In the genomic region with DNA sequence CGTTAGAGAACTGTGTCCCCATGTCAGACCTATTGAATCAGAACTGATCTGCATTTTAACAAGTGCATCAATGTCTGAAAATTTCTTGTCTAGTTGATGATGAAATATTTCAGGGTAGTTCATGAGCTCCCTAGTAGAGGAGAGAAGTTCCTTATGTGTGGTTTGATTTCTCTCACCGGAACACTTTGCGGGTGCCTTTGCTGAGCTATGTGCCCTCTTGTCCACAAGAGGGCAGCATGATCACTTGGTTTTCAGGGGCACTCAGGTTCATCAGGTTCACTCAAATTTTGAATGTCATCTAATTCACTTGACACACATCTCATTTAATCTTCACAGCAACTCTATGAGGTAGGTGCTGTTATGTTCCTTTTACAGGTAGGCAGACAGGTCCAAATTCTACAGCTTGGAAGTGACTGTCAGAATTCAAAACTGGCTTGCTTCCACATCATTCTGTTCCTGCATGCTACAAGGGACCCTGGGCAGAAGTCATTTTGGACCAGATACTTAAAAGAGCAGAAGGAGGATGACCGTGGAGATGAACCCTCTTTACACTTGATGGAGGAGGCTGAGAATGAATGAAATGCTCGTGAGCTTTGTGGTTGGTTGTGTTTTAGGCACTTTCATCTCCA, we compare ENCODE assay signal across 8 cellular contexts. TPM values are rescaled to one million over a fixed set of nuclear protein-coding genes. Genes with fewer than 3 reads are reported as not detected.
DNase-seq lines count a peak whose midpoint lies in the region; ATAC-seq and FAIRE-seq lines count a peak whose summit lies in the region.

No MANE protein-coding gene starts in this region.

- H3K4me3 Mint-ChIP-seq in activated CD4-positive, alpha-beta T cell treated with anti-CD3 and anti-CD28 coated beads, Interleukin-2, amount 10 ng/mL, durations not matched to agents 7 days and 5 days: no peak overlapping the region

- no peaks in the 10 kb centered on the region for H3K4me1 Mint-ChIP-seq in activated CD4-positive, alpha-beta T cell treated with anti-CD3 and anti-CD28 coated beads, Interleukin-2, amount 10 ng/mL, durations not matched to agents 7 days and 5 days

- CTCF ChIA-PET in activated CD4-positive, alpha-beta T cell treated with anti-CD3 and anti-CD28 coated beads, Interleukin-2, amount 10 ng/mL, durations not matched to agents 7 days and 5 days (lab: Charles Lee): interaction anchor here (0.7 to 2.3 kb wide), 15 partner anchors 9 to 315 kb away, joined by 3 to 11 read pairs (median 3); no protein-coding TSS in a partner anchor

- no peak overlapping the region for H3K27ac Mint-ChIP-seq in activated CD4-positive, alpha-beta T cell treated with anti-CD3 and anti-CD28 coated beads, Interleukin-2, amount 10 ng/mL, durations not matched to agents 7 days and 5 days

- POLR2A ChIA-PET in activated CD4-positive, alpha-beta T cell treated with anti-CD3 and anti-CD28 coated beads, Interleukin-2, amount 10 ng/mL, durations not matched to agents 7 days and 5 days (lab: Charles Lee): no interaction called here

- H3K36me3 Mint-ChIP-seq in activated CD4-positive, alpha-beta T cell treated with anti-CD3 and anti-CD28 coated beads, Interleukin-2, amount 10 ng/mL, durations not matched to agents 7 days and 5 days (ENCODE audit: low read depth): peaks cover 4% of the 10 kb centered on the region

- H3K9me3 Mint-ChIP-seq in activated CD4-positive, alpha-beta T cell treated with anti-CD3 and anti-CD28 coated beads, Interleukin-2, amount 10 ng/mL, durations not matched to agents 7 days and 5 days: no peaks in the 10 kb centered on the region

- no peak for ATAC-seq in GM19351 (IDR thresholded peaks at IDR 0.05; ENCODE audit: unreplicated experiment)

- peak; percentile 70 for FAIRE-seq in GM19239 (lab: Jason Lieb, UNC)

- peak; percentile 83 for DNase-seq in AG08395 (ENCODE audit: low spot score)
- peak; percentile 69 for DNase-seq in GM19239 (ENCODE audit: insufficient read length, low spot score)
- peak; percentile 33 for DNase-seq in NCI-H2227 treated with DMSO at 0.1 percent for 48 hours (lab: John Stamatoyannopoulos, UW)
- DNase-seq in activated CD4-positive, alpha-beta T cell treated with anti-CD3 and anti-CD28 coated beads, Interleukin-2, amount 10 ng/mL, durations not matched to agents 7 days and 5 days: peak; percentile 65
- peak; percentile 19 for DNase-seq in effector CD4-positive, alpha-beta T cell
- DNase-seq in lung microvascular endothelial cell (ENCODE audit: low read depth in 2 of 2): peak; percentile 69 to 81
- DNase-seq in stimulated activated CD8-positive, alpha-beta memory T cell treated with anti-CD3 and anti-CD28 coated beads, Interleukin-7, amount 100 ng/mL, for 1 hour (ENCODE audit: low read depth in 2 of 2): peak; percentile 13 to 21

- H3K27me3 Mint-ChIP-seq in activated CD4-positive, alpha-beta T cell treated with anti-CD3 and anti-CD28 coated beads, Interleukin-2, amount 10 ng/mL, durations not matched to agents 7 days and 5 days: no peaks in the 10 kb centered on the region

RNA-seq across cellular contexts. Expression of a gene that starts 55.6 kb away (rescaled TPM):
- not detected for total RNA-seq in activated CD4-positive, alpha-beta T cell treated with anti-CD3 and anti-CD28 coated beads, Interleukin-2, amount 10 ng/mL, durations not matched to agents 7 days and 5 days
- total RNA-seq in lung microvascular endothelial cell: 36.3 and 52.3 TPM in 2 replicates

Comparison
In these comparisons a context has a peak if more than half of its experiments do, and no peak if none do; other contexts are left out.
1. DNase-seq: peak in every context shown above with its lines; median percentile 83 in AG08395; 75 in lung microvascular endothelial cell; 69 in GM19239; 65 in activated CD4-positive, alpha-beta T cell treated with anti-CD3 and anti-CD28 coated beads, Interleukin-2, amount 10 ng/mL, durations not matched to agents 7 days and 5 days; 33 in NCI-H2227 treated with DMSO at 0.1 percent for 48 hours; 19 in effector CD4-positive, alpha-beta T cell; 17 in stimulated activated CD8-positive, alpha-beta memory T cell treated with anti-CD3 and anti-CD28 coated beads, Interleukin-7, amount 100 ng/mL, for 1 hour.
2. RNA of a gene that starts 55.6 kb away (total RNA-seq): 36.3 to 52.3 TPM in lung microvascular endothelial cell; not detected in activated CD4-positive, alpha-beta T cell treated with anti-CD3 and anti-CD28 coated beads, Interleukin-2, amount 10 ng/mL, durations not matched to agents 7 days and 5 days; every median in the first group is over 10 times any median in the second.